ENCODE assay signal across 8 cellular contexts in genomic region chr2:169221745-169222369, GRCh38.
DNase-seq lines count a peak whose midpoint lies in the region; ATAC-seq and TF ChIP-seq lines count a peak whose summit lies in the region.

No MANE protein-coding gene starts in this region.

- peak; percentile 91 for TF ChIP-seq CTCF in VCaP (conservative IDR thresholded peaks at IDR 0.05)

- peaks cover 13% of the 10 kb centered on the region for H3K27me3 Mint-ChIP-seq in activated CD8-positive, alpha-beta memory T cell treated with anti-CD3 and anti-CD28 coated beads, Interleukin-2, amount 10 ng/mL, durations not matched to agents 7 days and 5 days
- no peaks in the 10 kb centered on the region for H3K27me3 Mint-ChIP-seq in activated naive CD8-positive, alpha-beta T cell treated with anti-CD3 and anti-CD28 coated beads for 36 hours

- DNase-seq in Caki2 (ENCODE audit: low read depth) (peak; percentile 9), KBM-7 (peak; percentile 34), kidney glomerular epithelial cell (lab: John Stamatoyannopoulos, UW) (peak; percentile 41), NCI-H2029 treated with DMSO at 0.1 percent for 48 hours (lab: John Stamatoyannopoulos, UW) (no peak)
- no peak for DNase-seq in activated CD8-positive, alpha-beta memory T cell treated with anti-CD3 and anti-CD28 coated beads, Interleukin-2, amount 10 ng/mL, durations not matched to agents 7 days and 5 days
- DNase-seq in activated naive CD8-positive, alpha-beta T cell treated with anti-CD3 and anti-CD28 coated beads for 36 hours: no peak

- H3K36me3 Mint-ChIP-seq in activated CD8-positive, alpha-beta memory T cell treated with anti-CD3 and anti-CD28 coated beads, Interleukin-2, amount 10 ng/mL, durations not matched to agents 7 days and 5 days: no peaks in the 10 kb centered on the region
- H3K36me3 Mint-ChIP-seq in activated naive CD8-positive, alpha-beta T cell treated with anti-CD3 and anti-CD28 coated beads for 36 hours: no peaks in the 10 kb centered on the region

- peaks cover 5% of the 10 kb centered on the region for H3K4me1 Mint-ChIP-seq in activated CD8-positive, alpha-beta memory T cell treated with anti-CD3 and anti-CD28 coated beads, Interleukin-2, amount 10 ng/mL, durations not matched to agents 7 days and 5 days
- H3K4me1 Mint-ChIP-seq in activated naive CD8-positive, alpha-beta T cell treated with anti-CD3 and anti-CD28 coated beads for 36 hours: peaks cover 4% of the 10 kb centered on the region

- H3K9me3 Mint-ChIP-seq in activated CD8-positive, alpha-beta memory T cell treated with anti-CD3 and anti-CD28 coated beads, Interleukin-2, amount 10 ng/mL, durations not matched to agents 7 days and 5 days (ENCODE audit: low read depth): no peaks in the 10 kb centered on the region
- no peaks in the 10 kb centered on the region for H3K9me3 Mint-ChIP-seq in activated naive CD8-positive, alpha-beta T cell treated with anti-CD3 and anti-CD28 coated beads for 36 hours

- peak overlapping the region; percentile 36 for H3K27ac ChIP-seq in VCaP

- no peak overlapping the region for H3K27ac Mint-ChIP-seq in activated CD8-positive, alpha-beta memory T cell treated with anti-CD3 and anti-CD28 coated beads, Interleukin-2, amount 10 ng/mL, durations not matched to agents 7 days and 5 days
- H3K27ac Mint-ChIP-seq in activated naive CD8-positive, alpha-beta T cell treated with anti-CD3 and anti-CD28 coated beads for 36 hours: no peak overlapping the region

- no peak for ATAC-seq in activated CD8-positive, alpha-beta memory T cell treated with anti-CD3 and anti-CD28 coated beads, Interleukin-2, amount 10 ng/mL, durations not matched to agents 7 days and 5 days
- ATAC-seq in HG02870 (IDR thresholded peaks at IDR 0.05; ENCODE audit: unreplicated experiment): no peak

- in situ Hi-C loops in Caki2 (cut with HindIII; ENCODE audit: low pct_unique_long_range_greater_than_20kb, low sequenced_read_pairs): no loop called here
- in situ Hi-C loops in KBM-7 (cut with MboI; ENCODE audit: low pct_unique_long_range_greater_than_20kb, low sequenced_read_pairs): no loop called here

- H3K4me3 Mint-ChIP-seq in activated CD8-positive, alpha-beta memory T cell treated with anti-CD3 and anti-CD28 coated beads, Interleukin-2, amount 10 ng/mL, durations not matched to agents 7 days and 5 days: no peak overlapping the region
- no peak overlapping the region for H3K4me3 Mint-ChIP-seq in activated naive CD8-positive, alpha-beta T cell treated with anti-CD3 and anti-CD28 coated beads for 36 hours

- CTCF ChIA-PET in activated CD8-positive, alpha-beta memory T cell treated with anti-CD3 and anti-CD28 coated beads, Interleukin-2, amount 10 ng/mL, durations not matched to agents 7 days and 5 days (lab: Charles Lee): interaction anchor here (1.1 to 2.2 kb wide), 5 partner anchors 15 to 258 kb away, joined by 3 to 10 read pairs (median 3); no protein-coding TSS in a partner anchor

Comparison
In these comparisons a context has a peak if more than half of its experiments do, and no peak if none do; other contexts are left out.
1. DNase-seq: peak in Caki2 (single experiment), KBM-7 (single experiment) and kidney glomerular epithelial cell (single experiment); none in activated CD8-positive, alpha-beta memory T cell treated with anti-CD3 and anti-CD28 coated beads, Interleukin-2, amount 10 ng/mL, durations not matched to agents 7 days and 5 days (single experiment), NCI-H2029 treated with DMSO at 0.1 percent for 48 hours (single experiment) and activated naive CD8-positive, alpha-beta T cell treated with anti-CD3 and anti-CD28 coated beads for 36 hours (single experiment).